In genomic region chr6:31619805-31620585, GRCh38 we compare ENCODE assay signal across 8 cellular contexts. TPM values are rescaled to one million over a fixed set of nuclear protein-coding genes. Genes with fewer than 3 reads are reported as not detected.
DNase-seq lines count a peak whose midpoint lies in the region; ATAC-seq, FAIRE-seq and TF ChIP-seq lines count a peak whose summit lies in the region.

No MANE protein-coding gene starts in this region.

- peak overlapping the region; percentile 86 for H3K4me3 Mint-ChIP-seq in T-helper 2 cell treated with Interferon-gamma antibody and Interleukin-4, amounts not matched to agents 5 μg/mL and 100 μg/mL, for 36 hours

- peaks cover 41% of the 10 kb centered on the region for H3K36me3 Mint-ChIP-seq in T-helper 2 cell treated with Interferon-gamma antibody and Interleukin-4, amounts not matched to agents 5 μg/mL and 100 μg/mL, for 36 hours (ENCODE audit: low read depth)

- DNase-seq in NCI-H187 treated with DMSO at 0.1 percent for 48 hours (lab: John Stamatoyannopoulos, UW) (peak; percentile 89), ascending aorta (ENCODE audit: low spot score in 2 of 2) (peak; percentile 97 to 99), right cardiac atrium (peak; percentile 98 to 99 (median 99)), psoas muscle (peak; percentile 97 to 99), urothelium cell line (ENCODE audit: low spot score) (peak; percentile 96)
- DNase-seq in T-helper 2 cell treated with Interferon-gamma antibody and Interleukin-4, amounts not matched to agents 5 μg/mL and 100 μg/mL, for 36 hours (ENCODE audit: low spot score): peak; percentile 98

- H3K9me3 ChIP-seq in ascending aorta (no peaks in the 10 kb centered on the region), right cardiac atrium (ENCODE audit: control insufficient read depth, low read length) (no peaks in the 10 kb centered on the region), psoas muscle (no peaks in the 10 kb centered on the region)

- peak overlapping the region; percentile 76 to 93 for H3K4me3 ChIP-seq in ascending aorta
- H3K4me3 ChIP-seq in right cardiac atrium (ENCODE audit: low read length): peak overlapping the region; percentile 49
- H3K4me3 ChIP-seq in psoas muscle: peak overlapping the region; percentile 88

- H3K27me3 Mint-ChIP-seq in T-helper 2 cell treated with Interferon-gamma antibody and Interleukin-4, amounts not matched to agents 5 μg/mL and 100 μg/mL, for 36 hours (ENCODE audit: low read depth): no peaks in the 10 kb centered on the region

- H3K27ac Mint-ChIP-seq in T-helper 2 cell treated with Interferon-gamma antibody and Interleukin-4, amounts not matched to agents 5 μg/mL and 100 μg/mL, for 36 hours: peak overlapping the region; percentile 99

- H3K27ac ChIP-seq in ascending aorta (peak overlapping the region; percentile 98 to 99), right cardiac atrium (ENCODE audit: low read length) (peak overlapping the region; percentile 100), psoas muscle (peak overlapping the region; percentile 96)

- no peaks in the 10 kb centered on the region for H3K9me3 Mint-ChIP-seq in T-helper 2 cell treated with Interferon-gamma antibody and Interleukin-4, amounts not matched to agents 5 μg/mL and 100 μg/mL, for 36 hours

- H3K4me1 ChIP-seq in ascending aorta (peaks cover 8 to 9% of the 10 kb centered on the region in 2 donors), right cardiac atrium (ENCODE audit: control insufficient read depth, insufficient read depth, low read length) (no peaks in the 10 kb centered on the region), psoas muscle (peaks cover 16% of the 10 kb centered on the region)

- H3K27me3 ChIP-seq in ascending aorta: no peaks in the 10 kb centered on the region
- H3K27me3 ChIP-seq in right cardiac atrium (ENCODE audit: control insufficient read depth, insufficient read depth): no peaks in the 10 kb centered on the region
- H3K27me3 ChIP-seq in psoas muscle (ENCODE audit: insufficient read depth in 3 of 3, low read length in 2 of 3): no peaks in the 10 kb centered on the region

- H3K36me3 ChIP-seq in ascending aorta: peaks cover 17 to 18% of the 10 kb centered on the region in 2 donors
- peaks cover 7 to 31% of the 10 kb centered on the region in 2 donors for H3K36me3 ChIP-seq in psoas muscle (ENCODE audit: insufficient read depth in 1 of 2, low read depth in 1 of 2)

- TF ChIP-seq POLR2A in GM18505 (IDR thresholded peaks at IDR 0.05; ENCODE audit: borderline replicate concordance, extremely low read depth, insufficient read depth, insufficient read length): peak; percentile 93

- under 1% methylated on average over 50 of the region's 50 CpGs for WGBS in right cardiac atrium
- 0 to 1% (median 1%) methylated on average over 50 of the region's 50 CpGs for WGBS in psoas muscle, 3 donors

- peaks cover 44% of the 10 kb centered on the region for H3K4me1 Mint-ChIP-seq in T-helper 2 cell treated with Interferon-gamma antibody and Interleukin-4, amounts not matched to agents 5 μg/mL and 100 μg/mL, for 36 hours (ENCODE audit: low read depth)

- no peak for TF ChIP-seq CTCF in ascending aorta (IDR thresholded peaks at IDR 0.05)
- no peak for TF ChIP-seq CTCF in psoas muscle (IDR thresholded peaks at IDR 0.05)

- peak; percentile 13 for FAIRE-seq in urothelium cell line (lab: Jason Lieb, UNC)

- intact Hi-C loops in ascending aorta (cut with DNase I) (loop anchor here (1.0 to 10.0 kb wide), 6 partner anchors 32 to 1355 kb away; partner anchors contain the start of genes BAG6, GPANK1, MRPS18B and NFKBIL1), right cardiac atrium (cut with DNase I) (no loop called here), psoas muscle (cut with DNase I) (loop anchor here in 1 of 2 donors (2.0 to 5.0 kb wide), 2 partner anchors 33 to 73 kb away; partner anchors contain the start of genes ATP6V1G2, BAG6 and NFKBIL1)

- peak; percentile 69 for ATAC-seq in GM18505 (IDR thresholded peaks at IDR 0.05; ENCODE audit: unreplicated experiment)
- peak; percentile 85 for ATAC-seq in HG02970 (IDR thresholded peaks at IDR 0.05; ENCODE audit: low FRiP score, unreplicated experiment)
- ATAC-seq in right cardiac atrium: peak; percentile 95 to 96
- ATAC-seq in psoas muscle: peak; percentile 88 to 94 (median 90)

RNA-seq across cellular contexts. Expression of gene PRRC2A, which starts 0.5 kb away (rescaled TPM):
- total RNA-seq in ascending aorta (171 TPM), right cardiac atrium (100 to 1,000 TPM in 2 of 4 donors, 10 to 100 TPM in 2; 96.9 to 110 (median 103) TPM), psoas muscle (100 to 1,000 TPM in 1 of 4 donors, 10 to 100 TPM in 3; 80.1 to 116 (median 81.7) TPM)
- polyA plus RNA-seq in right cardiac atrium (95.2 TPM), psoas muscle (100 to 1,000 TPM in 1 of 3 donors, 10 to 100 TPM in 2; 60.2 to 119 (median 65.3) TPM)

RNA-seq across cellular contexts. Expression of gene AIF1, which starts 5.0 kb away (rescaled TPM):
- total RNA-seq in ascending aorta (1.7 TPM), right cardiac atrium (10 to 100 TPM; 17.9 to 29.9 (median 21.3) TPM), psoas muscle (1 to 10 TPM; 2.6 to 9.5 (median 4.6) TPM)
- polyA plus RNA-seq in right cardiac atrium (14.7 TPM), psoas muscle (10 to 100 TPM in 1 of 3 donors, 1 to 10 TPM in 2; 4.9 to 11.3 (median 5.7) TPM)

RNA-seq across cellular contexts. Expression of gene NCR3, which starts 27.2 kb away (rescaled TPM):
- total RNA-seq in ascending aorta: not detected
- total RNA-seq in right cardiac atrium: under 1 TPM in 2 of 4 donors, not detected in 2; 0.26 to 0.31 TPM
- polyA plus RNA-seq in right cardiac atrium: 0.11 TPM
- not detected for total RNA-seq in psoas muscle
- under 1 TPM in 2 of 3 donors, not detected in 1; 0.08 to 0.20 TPM for polyA plus RNA-seq in psoas muscle

RNA-seq across cellular contexts. Expression of gene BAG6, which starts 32.5 kb away (rescaled TPM):
- total RNA-seq in ascending aorta (255 TPM), right cardiac atrium (100 to 1,000 TPM; 230 to 260 (median 256) TPM), psoas muscle (100 to 1,000 TPM; 317 to 370 (median 341) TPM)
- polyA plus RNA-seq in right cardiac atrium (226 TPM), psoas muscle (100 to 1,000 TPM; 294 to 419 (median 302) TPM)

RNA-seq across cellular contexts. Expression of gene LST1, which starts 33.9 kb away (rescaled TPM):
- total RNA-seq in ascending aorta: 21.4 TPM
- total RNA-seq in right cardiac atrium: 10 to 100 TPM; 10.2 to 16.6 (median 12.4) TPM
- polyA plus RNA-seq in right cardiac atrium: 7.8 TPM
- 1 to 10 TPM; 1.8 to 5.6 (median 3.1) TPM for total RNA-seq in psoas muscle
- 1 to 10 TPM; 1.2 to 1.8 (median 1.7) TPM for polyA plus RNA-seq in psoas muscle

Comparison
In these comparisons a context has a peak if more than half of its experiments do, and no peak if none do; other contexts are left out.
1. Peak in every context shown above with its lines: DNase-seq, ATAC-seq, H3K4me3 ChIP-seq and H3K27ac ChIP-seq.